1 cellular context compared by ENCODE assay signal in genomic region chr6:43172127-43173007, GRCh38.
TF ChIP-seq lines count a peak whose summit lies in the region.

No MANE protein-coding gene starts in this region.

TF ChIP-seq in H1, 55 proteins besides CTCF, POLR2A, EP300 and RAD21:
- TF ChIP-seq GABPA (IDR thresholded peaks at IDR 0.05; ENCODE audit: borderline replicate concordance, insufficient read depth, low read length): no peak
- TF ChIP-seq CEBPB (IDR thresholded peaks at IDR 0.05; ENCODE audit: low read depth, low read length): no peak
- no peak for TF ChIP-seq TCF12 (IDR thresholded peaks at IDR 0.05; ENCODE audit: low read depth, low read length)
- no peak for TF ChIP-seq RBBP5 (IDR thresholded peaks at IDR 0.05; ENCODE audit: borderline replicate concordance, low read depth, low read length)
- no peak for TF ChIP-seq PHF8 (conservative IDR thresholded peaks at IDR 0.05; ENCODE audit: low read depth, low read length)
- no peak for TF ChIP-seq ZNF274 (IDR thresholded peaks at IDR 0.05; ENCODE audit: borderline replicate concordance, extremely low read depth, low read length)
- TF ChIP-seq TAF1 (IDR thresholded peaks at IDR 0.05; ENCODE audit: low read depth, low read length): no peak
- no peak for TF ChIP-seq JUN (IDR thresholded peaks at IDR 0.05; ENCODE audit: low read depth, low read length)
- TF ChIP-seq BRCA1 (IDR thresholded peaks at IDR 0.05; ENCODE audit: low read depth, low read length): no peak
- TF ChIP-seq JUND (IDR thresholded peaks at IDR 0.05; ENCODE audit: low read length): no peak
- no peak for TF ChIP-seq EGR1 (IDR thresholded peaks at IDR 0.05; ENCODE audit: borderline replicate concordance, low read depth, low read length)
- no peak for TF ChIP-seq KDM5A (IDR thresholded peaks at IDR 0.05; ENCODE audit: low read length)
- TF ChIP-seq POU5F1 (IDR thresholded peaks at IDR 0.05; ENCODE audit: low read depth, low read length): no peak
- TF ChIP-seq ASH2L (IDR thresholded peaks at IDR 0.05; ENCODE audit: low read length): peak; percentile 21
- no peak for TF ChIP-seq SIRT6 (IDR thresholded peaks at IDR 0.05; ENCODE audit: low read length)
- TF ChIP-seq CREB1 (IDR thresholded peaks at IDR 0.05): no peak
- peak; percentile 78 for TF ChIP-seq POLR2AphosphoS5 (IDR thresholded peaks at IDR 0.05; ENCODE audit: low read depth, low read length)
- TF ChIP-seq NANOG (IDR thresholded peaks at IDR 0.05; ENCODE audit: insufficient read depth, low read depth, low read length, poor library complexity, severe bottlenecking): no peak
- no peak for TF ChIP-seq CBX8 (IDR thresholded peaks at IDR 0.05; ENCODE audit: borderline replicate concordance, low read depth, low read length)
- TF ChIP-seq GTF2F1 (IDR thresholded peaks at IDR 0.05; ENCODE audit: borderline replicate concordance, low read depth, low read length): no peak
- TF ChIP-seq, protein P1, sequence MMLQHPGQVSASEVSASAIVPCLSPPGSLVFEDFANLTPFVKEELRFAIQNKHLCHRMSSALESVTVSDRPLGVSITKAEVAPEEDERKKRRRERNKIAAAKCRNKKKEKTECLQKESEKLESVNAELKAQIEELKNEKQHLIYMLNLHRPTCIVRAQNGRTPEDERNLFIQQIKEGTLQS (IDR thresholded peaks at IDR 0.05; ENCODE audit: insufficient read depth, low read depth, low read length): no peak
- no peak for TF ChIP-seq SP1 (IDR thresholded peaks at IDR 0.05; ENCODE audit: low read depth, low read length)
- no peak for TF ChIP-seq SIX5 (IDR thresholded peaks at IDR 0.05; ENCODE audit: low read depth, low read length)
- TF ChIP-seq BCL11A (IDR thresholded peaks at IDR 0.05; ENCODE audit: low read depth in 2 of 2, low read length in 2 of 2): no peak
- no peak for TF ChIP-seq HDAC6 (IDR thresholded peaks at IDR 0.05; ENCODE audit: low read depth, low read length)
- peak; percentile 26; the same call in 1 of the 2 replicates for TF ChIP-seq TBP (IDR thresholded peaks at IDR 0.05; ENCODE audit: low read depth, low read length)
- peak; percentile 13 to 47; a peak in 1 of 4 replicates for TF ChIP-seq SIN3A (conservative IDR thresholded peaks at IDR 0.05 in 1 of 2, IDR thresholded peaks at IDR 0.05 in 1 of 2; ENCODE audit: low read depth in 1 of 2, low read length in 2 of 2)
- TF ChIP-seq KDM1A (IDR thresholded peaks at IDR 0.05; ENCODE audit: borderline replicate concordance, low read length): no peak
- 0 out of 4 replicates have a peak, but pooled peaks of 1 of the 2 experiments have one; percentile 22 for TF ChIP-seq HDAC2 (IDR thresholded peaks at IDR 0.05; ENCODE audit: borderline replicate concordance in 1 of 2, low read depth in 2 of 2, low read length in 2 of 2)
- TF ChIP-seq, protein P2, sequence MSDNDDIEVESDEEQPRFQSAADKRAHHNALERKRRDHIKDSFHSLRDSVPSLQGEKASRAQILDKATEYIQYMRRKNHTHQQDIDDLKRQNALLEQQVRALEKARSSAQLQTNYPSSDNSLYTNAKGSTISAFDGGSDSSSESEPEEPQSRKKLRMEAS (IDR thresholded peaks at IDR 0.05): no peak; the same call in 1 of the 2 replicates
- TF ChIP-seq CBX5 (IDR thresholded peaks at IDR 0.05; ENCODE audit: low read depth, low read length): no peak
- no peak for TF ChIP-seq CTBP2 (IDR thresholded peaks at IDR 0.05; ENCODE audit: borderline replicate concordance, insufficient read depth, insufficient read length, low read length)
- no peak for TF ChIP-seq KDM4A (IDR thresholded peaks at IDR 0.05; ENCODE audit: low read depth, low read length, severe bottlenecking)
- no peak for TF ChIP-seq CHD1 (IDR thresholded peaks at IDR 0.05; ENCODE audit: low read depth, low read length)
- no peak for TF ChIP-seq CHD2 (IDR thresholded peaks at IDR 0.05; ENCODE audit: low read length)
- TF ChIP-seq BACH1 (IDR thresholded peaks at IDR 0.05; ENCODE audit: low read length): peak; percentile 55
- 0 out of 2 replicates have a peak, but pooled peaks have one; percentile 10 for TF ChIP-seq SRF (IDR thresholded peaks at IDR 0.05; ENCODE audit: low read depth, low read length)
- no peak for TF ChIP-seq SP4 (IDR thresholded peaks at IDR 0.05; ENCODE audit: low read length)
- no peak for TF ChIP-seq RFX5 (IDR thresholded peaks at IDR 0.05; ENCODE audit: borderline replicate concordance, low read depth, low read length)
- TF ChIP-seq EZH2 (IDR thresholded peaks at IDR 0.05; ENCODE audit: low read depth, low read length, severe bottlenecking): no peak
- no peak for TF ChIP-seq RXRA (IDR thresholded peaks at IDR 0.05; ENCODE audit: insufficient read depth, low read depth, low read length)
- TF ChIP-seq, protein P3, sequence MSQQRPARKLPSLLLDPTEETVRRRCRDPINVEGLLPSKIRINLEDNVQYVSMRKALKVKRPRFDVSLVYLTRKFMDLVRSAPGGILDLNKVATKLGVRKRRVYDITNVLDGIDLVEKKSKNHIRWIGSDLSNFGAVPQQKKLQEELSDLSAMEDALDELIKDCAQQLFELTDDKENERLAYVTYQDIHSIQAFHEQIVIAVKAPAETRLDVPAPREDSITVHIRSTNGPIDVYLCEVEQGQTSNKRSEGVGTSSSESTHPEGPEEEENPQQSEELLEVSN (IDR thresholded peaks at IDR 0.05): no peak
- TF ChIP-seq RNF2 (IDR thresholded peaks at IDR 0.05; ENCODE audit: borderline replicate concordance, low read depth, low read length, missing control alignments, poor library complexity, severe bottlenecking): no peak
TF ChIP-seq in H1: peak in this region for 7.
